Comparison of ENCODE assay signal across 11 cellular contexts in genomic region chr11:2402106-2402505, GRCh38. TPM values are rescaled to one million over a fixed set of nuclear protein-coding genes. Genes with fewer than 3 reads are reported as not detected.
DNase-seq lines count a peak whose midpoint lies in the region; ATAC-seq and TF ChIP-seq lines count a peak whose summit lies in the region.
"Had no signal": no experiment of that assay in that cellular context is flagged by ENCODE, and none has a peak within 500 bp of the region (broad histone marks: within the 10 kb centered on the region; RNA-seq: fewer than 3 reads in every experiment).

No MANE protein-coding gene starts in this region.

- no peak for TF ChIP-seq CTCF in WI38 (IDR thresholded peaks at IDR 0.05; ENCODE audit: low read depth, low read length)
- TF ChIP-seq CTCF in fibroblast of pulmonary artery (IDR thresholded peaks at IDR 0.05; ENCODE audit: low read length, missing control alignments) = no peak

- H3K36me3 Mint-ChIP-seq in activated naive CD4-positive, alpha-beta T cell treated with anti-CD3 and anti-CD28 coated beads, Interleukin-2, amount 10 ng/mL, durations not matched to agents 7 days and 5 days = peaks cover 16% of the 10 kb centered on the region
- peaks cover 0 to 13% of the 10 kb centered on the region in 2 donors for H3K36me3 Mint-ChIP-seq in activated naive CD4-positive, alpha-beta T cell treated with anti-CD3 and anti-CD28 coated beads, Interleukin-2, amount 50 U/mL, for 72 hours

- H3K27me3 Mint-ChIP-seq in activated naive CD4-positive, alpha-beta T cell treated with anti-CD3 and anti-CD28 coated beads, Interleukin-2, amount 10 ng/mL, durations not matched to agents 7 days and 5 days = peaks cover 7% of the 10 kb centered on the region
- H3K27me3 Mint-ChIP-seq in stimulated activated naive CD8-positive, alpha-beta T cell treated with anti-CD3 and anti-CD28 coated beads, Interleukin-15, amount 100 ng/mL, for 72 hours = no peaks in the 10 kb centered on the region

- H3K4me3 Mint-ChIP-seq in activated naive CD4-positive, alpha-beta T cell treated with anti-CD3 and anti-CD28 coated beads, Interleukin-2, amount 10 ng/mL, durations not matched to agents 7 days and 5 days = peak overlapping the region; percentile 88
- H3K4me3 Mint-ChIP-seq in stimulated activated naive CD8-positive, alpha-beta T cell treated with anti-CD3 and anti-CD28 coated beads, Interleukin-15, amount 100 ng/mL, for 72 hours = peak overlapping the region; percentile 90 to 96

- peaks cover 14% of the 10 kb centered on the region for H3K4me1 Mint-ChIP-seq in activated naive CD4-positive, alpha-beta T cell treated with anti-CD3 and anti-CD28 coated beads, Interleukin-2, amount 10 ng/mL, durations not matched to agents 7 days and 5 days
- H3K4me1 Mint-ChIP-seq in stimulated activated naive CD8-positive, alpha-beta T cell treated with anti-CD3 and anti-CD28 coated beads, Interleukin-15, amount 100 ng/mL, for 72 hours = peaks cover 30% of the 10 kb centered on the region

- DNase-seq in activated naive CD4-positive, alpha-beta T cell treated with anti-CD3 and anti-CD28 coated beads, Interleukin-2, amount 10 ng/mL, durations not matched to agents 7 days and 5 days = no peak
- no peak for DNase-seq in activated naive CD4-positive, alpha-beta T cell treated with anti-CD3 and anti-CD28 coated beads, Interleukin-2, amount 50 U/mL, for 72 hours (ENCODE audit: low spot score in 2 of 2)
- no peak for DNase-seq in fibroblast of pulmonary artery (ENCODE audit: low read depth)
- no peak for DNase-seq in stimulated activated naive CD8-positive, alpha-beta T cell treated with anti-CD3 and anti-CD28 coated beads, Interleukin-15, amount 100 ng/mL, for 72 hours
- DNase-seq in stimulated activated naive CD4-positive, alpha-beta T cell (lab: John Stamatoyannopoulos, UW) = no peak
- DNase-seq in GOT3 (lab: John Stamatoyannopoulos, UW) = no peak
- DNase-seq in activated CD8-positive, alpha-beta memory T cell treated with anti-CD3 and anti-CD28 coated beads, Interleukin-2, amount 50 U/mL, for 48 hours = no peak
- DNase-seq: left ventricle myocardium superior, uterus had no signal

- CTCF ChIA-PET in activated naive CD4-positive, alpha-beta T cell treated with anti-CD3 and anti-CD28 coated beads, Interleukin-2, amount 10 ng/mL, durations not matched to agents 7 days and 5 days (lab: Charles Lee) = interaction anchor here (1.2 to 4.0 kb wide), 3 partner anchors 18 to 100 kb away, joined by 5 to 27 read pairs (median 13); partner anchors contain the start of genes C11orf21 and TSPAN32

- H3K4me3 ChIP-seq in WI38 (ENCODE audit: low read depth, low read length) (peak overlapping the region; percentile 100), fibroblast of pulmonary artery (replicated peaks; ENCODE audit: low read depth, low read length) (peak overlapping the region; percentile 85)

- no peaks in the 10 kb centered on the region for H3K9me3 Mint-ChIP-seq in activated naive CD4-positive, alpha-beta T cell treated with anti-CD3 and anti-CD28 coated beads, Interleukin-2, amount 10 ng/mL, durations not matched to agents 7 days and 5 days
- no peaks in the 10 kb centered on the region for H3K9me3 Mint-ChIP-seq in activated naive CD4-positive, alpha-beta T cell treated with anti-CD3 and anti-CD28 coated beads, Interleukin-2, amount 50 U/mL, for 72 hours
- H3K9me3 Mint-ChIP-seq in stimulated activated naive CD8-positive, alpha-beta T cell treated with anti-CD3 and anti-CD28 coated beads, Interleukin-15, amount 100 ng/mL, for 72 hours = no peaks in the 10 kb centered on the region

- peak overlapping the region; percentile 19 for H3K27ac Mint-ChIP-seq in activated naive CD4-positive, alpha-beta T cell treated with anti-CD3 and anti-CD28 coated beads, Interleukin-2, amount 10 ng/mL, durations not matched to agents 7 days and 5 days
- peak overlapping the region in 1 of 2 donors; percentile 97 for H3K27ac Mint-ChIP-seq in activated naive CD4-positive, alpha-beta T cell treated with anti-CD3 and anti-CD28 coated beads, Interleukin-2, amount 50 U/mL, for 72 hours
- H3K27ac Mint-ChIP-seq in stimulated activated naive CD8-positive, alpha-beta T cell treated with anti-CD3 and anti-CD28 coated beads, Interleukin-15, amount 100 ng/mL, for 72 hours = peak overlapping the region in 1 of 2 donors; percentile 19

- ATAC-seq in activated naive CD4-positive, alpha-beta T cell treated with anti-CD3 and anti-CD28 coated beads, Interleukin-2, amount 50 U/mL, for 72 hours = no peak
- ATAC-seq in stimulated activated naive CD8-positive, alpha-beta T cell treated with anti-CD3 and anti-CD28 coated beads, Interleukin-15, amount 100 ng/mL, for 72 hours = no peak
- ATAC-seq: left ventricle myocardium superior had no signal

RNA-seq across cellular contexts. Expression of gene TSSC4, which starts 1.6 kb away (rescaled TPM):
- total RNA-seq in activated naive CD4-positive, alpha-beta T cell treated with anti-CD3 and anti-CD28 coated beads, Interleukin-2, amount 50 U/mL, for 72 hours = 10 to 100 TPM; 31.8 to 38.7 TPM

RNA-seq across cellular contexts. Expression of gene CD81, which starts 25.0 kb away (rescaled TPM):
- 100 to 1,000 TPM; 107 to 142 TPM for total RNA-seq in activated naive CD4-positive, alpha-beta T cell treated with anti-CD3 and anti-CD28 coated beads, Interleukin-2, amount 50 U/mL, for 72 hours

RNA-seq across cellular contexts. Expression of gene TRPM5, which starts 42.2 kb away (rescaled TPM):
- not detected for total RNA-seq in activated naive CD4-positive, alpha-beta T cell treated with anti-CD3 and anti-CD28 coated beads, Interleukin-2, amount 50 U/mL, for 72 hours
- total RNA-seq: activated CD8-positive, alpha-beta memory T cell treated with anti-CD3 and anti-CD28 coated beads for 36 hours; left ventricle myocardium superior had no signal

RNA-seq across cellular contexts. Expression of gene KCNQ1, which starts 42.7 kb away (rescaled TPM):
- total RNA-seq in activated naive CD4-positive, alpha-beta T cell treated with anti-CD3 and anti-CD28 coated beads, Interleukin-2, amount 50 U/mL, for 72 hours = 10 to 100 TPM; 12.2 to 19.3 TPM
